8 cellular contexts compared by ENCODE assay signal in the genomic region with DNA sequence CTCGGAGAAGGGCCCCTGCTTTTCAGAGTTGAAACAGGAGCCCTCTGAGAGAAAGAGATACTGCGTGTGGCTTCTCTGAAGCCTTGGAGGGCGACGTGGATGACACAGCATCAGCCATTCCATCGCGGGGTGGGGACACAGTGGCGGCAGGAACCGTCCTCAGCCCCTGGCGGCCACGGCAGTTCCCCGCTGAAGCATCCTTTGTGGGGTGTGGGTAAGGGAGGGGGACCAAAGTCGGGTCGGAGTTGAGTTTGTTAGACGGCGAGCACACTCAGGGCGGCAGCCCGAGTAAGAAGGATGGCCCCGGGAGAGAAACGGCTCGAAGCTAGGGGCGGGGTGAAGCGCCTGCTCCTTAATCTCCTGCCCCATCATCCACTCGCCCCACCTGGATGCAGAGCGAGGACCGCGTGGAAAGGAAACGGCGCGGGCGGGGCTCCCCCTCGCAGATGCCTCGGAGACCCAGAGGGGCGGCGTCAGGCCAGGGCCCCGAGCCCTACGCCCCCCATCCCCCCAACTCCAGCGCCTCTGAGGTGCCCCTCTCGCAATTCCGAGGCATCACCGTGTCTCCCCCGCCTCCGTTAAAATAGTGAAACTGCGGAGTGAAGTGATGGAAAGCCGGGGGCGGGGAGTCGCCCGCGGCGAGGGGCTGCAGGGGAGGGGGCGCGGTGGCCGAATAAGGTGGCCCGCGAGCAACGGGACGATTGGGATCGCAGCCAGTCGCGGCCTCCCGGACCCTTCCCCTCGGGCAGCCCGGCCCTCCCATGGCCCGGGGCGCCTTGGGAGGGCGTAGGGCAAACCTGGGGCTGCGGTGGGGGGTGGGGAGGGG. TPM values are rescaled to one million over a fixed set of nuclear protein-coding genes. Genes with fewer than 3 reads are reported as not detected.
DNase-seq lines count a peak whose midpoint lies in the region; ATAC-seq and TF ChIP-seq lines count a peak whose summit lies in the region.

No MANE protein-coding gene starts in this region.

- H3K9me3 ChIP-seq in iPS DF 6.9 (ENCODE audit: control insufficient read depth, insufficient read depth, low read length), result no peaks in the 10 kb centered on the region

- no peaks in the 10 kb centered on the region for H3K9me3 Mint-ChIP-seq in activated naive CD8-positive, alpha-beta T cell treated with anti-CD3 and anti-CD28 coated beads, Interleukin-2, amount 10 ng/mL, durations not matched to agents 7 days and 5 days

- H3K4me3 Mint-ChIP-seq in activated naive CD8-positive, alpha-beta T cell treated with anti-CD3 and anti-CD28 coated beads, Interleukin-2, amount 10 ng/mL, durations not matched to agents 7 days and 5 days, result peak overlapping the region; percentile 91

- H3K27me3 Mint-ChIP-seq in activated naive CD8-positive, alpha-beta T cell treated with anti-CD3 and anti-CD28 coated beads, Interleukin-2, amount 10 ng/mL, durations not matched to agents 7 days and 5 days, result no peaks in the 10 kb centered on the region

- peak; percentile 51 for DNase-seq in NCI-H748 (lab: John Stamatoyannopoulos, UW; ENCODE audit: unreplicated experiment)
- no peak for DNase-seq in NCI-H748 treated with DMSO at 0.1 percent for 48 hours (lab: John Stamatoyannopoulos, UW)
- DNase-seq in activated naive CD8-positive, alpha-beta T cell treated with anti-CD3 and anti-CD28 coated beads, Interleukin-2, amount 10 ng/mL, durations not matched to agents 7 days and 5 days, result peak; percentile 74
- DNase-seq in iPS DF 6.9 (ENCODE audit: low read depth, low spot score), result no peak
- peak; percentile 45 to 54 (median 52) for DNase-seq in stimulated activated CD4-positive, alpha-beta T cell treated with anti-CD3 and anti-CD28 coated beads, Interleukin-12 subunit alpha, Interleukin-12 subunit beta, amount 100 ng/mL, for 48 hours (ENCODE audit: low read depth in 2 of 3, low spot score in 1 of 3)
- no peak for DNase-seq in posterior vena cava (ENCODE audit: low spot score)

- peaks cover 29% of the 10 kb centered on the region for H3K4me1 Mint-ChIP-seq in activated naive CD8-positive, alpha-beta T cell treated with anti-CD3 and anti-CD28 coated beads, Interleukin-2, amount 10 ng/mL, durations not matched to agents 7 days and 5 days

- intact Hi-C loops in posterior vena cava (cut with DNase I), result loop anchor here in 1 of 2 donors (10.0 kb wide), 1 partner anchor 138 kb away; no protein-coding TSS in a partner anchor

- ATAC-seq in HG03025 (IDR thresholded peaks at IDR 0.05; ENCODE audit: low FRiP score, unreplicated experiment) (peak; percentile 33), SK-N-SH treated with all-trans-retinoic acid at 6 μM for 48 hours (peak; percentile 35)
- ATAC-seq in activated naive CD8-positive, alpha-beta T cell treated with anti-CD3 and anti-CD28 coated beads, Interleukin-2, amount 10 ng/mL, durations not matched to agents 7 days and 5 days (ENCODE audit: low read depth), result peak; percentile 48

- H3K27me3 ChIP-seq in iPS DF 6.9 (ENCODE audit: control insufficient read depth, insufficient read depth, low read length), result no peaks in the 10 kb centered on the region

- WGBS in iPS DF 6.9 (ENCODE audit: insufficient coverage, insufficient read length), result no CpG with 5 or more reads among the region's 66 CpGs

- H3K27ac Mint-ChIP-seq in activated naive CD8-positive, alpha-beta T cell treated with anti-CD3 and anti-CD28 coated beads, Interleukin-2, amount 10 ng/mL, durations not matched to agents 7 days and 5 days, result peak overlapping the region; percentile 97

- H3K4me1 ChIP-seq in iPS DF 6.9 (ENCODE audit: control insufficient read depth, insufficient read depth, low read length), result no peaks in the 10 kb centered on the region

- POLR2A ChIA-PET in activated naive CD8-positive, alpha-beta T cell treated with anti-CD3 and anti-CD28 coated beads, Interleukin-2, amount 10 ng/mL, durations not matched to agents 7 days and 5 days (lab: Charles Lee), result interaction anchor here (0.6 to 4.7 kb wide), 6 partner anchors 9 to 383 kb away, joined by 3 to 45 read pairs (median 7); no protein-coding TSS in a partner anchor

- H3K4me3 ChIP-seq in iPS DF 6.9 (ENCODE audit: low read length), result peak overlapping the region; percentile 79; the same call in 1 of the 2 replicates

- no peaks in the 10 kb centered on the region for H3K36me3 Mint-ChIP-seq in activated naive CD8-positive, alpha-beta T cell treated with anti-CD3 and anti-CD28 coated beads, Interleukin-2, amount 10 ng/mL, durations not matched to agents 7 days and 5 days

- no peaks in the 10 kb centered on the region for H3K36me3 ChIP-seq in iPS DF 6.9 (ENCODE audit: control insufficient read depth, insufficient read depth, low read length)

- no peak overlapping the region for H3K27ac ChIP-seq in iPS DF 6.9 (ENCODE audit: low read length)

TF ChIP-seq in SK-N-SH treated with all-trans-retinoic acid at 6 μM for 48 hours, 23 proteins besides CTCF, POLR2A, EP300 and RAD21:
- TF ChIP-seq ZC3H10 (CRISPR knock-in tag; IDR thresholded peaks at IDR 0.05) (no peak), ESRRG (CRISPR knock-in tag; IDR thresholded peaks at IDR 0.05) (no peak), ZNF8 (CRISPR knock-in tag; IDR thresholded peaks at IDR 0.05) (no peak), OSR1 (CRISPR knock-in tag; IDR thresholded peaks at IDR 0.05) (no peak), RARB (CRISPR knock-in tag; IDR thresholded peaks at IDR 0.05) (no peak), TOX (CRISPR knock-in tag; IDR thresholded peaks at IDR 0.05; ENCODE audit: borderline replicate concordance) (no peak), BACH2 (CRISPR knock-in tag; IDR thresholded peaks at IDR 0.05; ENCODE audit: borderline replicate concordance) (no peak)
- TF ChIP-seq, protein P1, sequence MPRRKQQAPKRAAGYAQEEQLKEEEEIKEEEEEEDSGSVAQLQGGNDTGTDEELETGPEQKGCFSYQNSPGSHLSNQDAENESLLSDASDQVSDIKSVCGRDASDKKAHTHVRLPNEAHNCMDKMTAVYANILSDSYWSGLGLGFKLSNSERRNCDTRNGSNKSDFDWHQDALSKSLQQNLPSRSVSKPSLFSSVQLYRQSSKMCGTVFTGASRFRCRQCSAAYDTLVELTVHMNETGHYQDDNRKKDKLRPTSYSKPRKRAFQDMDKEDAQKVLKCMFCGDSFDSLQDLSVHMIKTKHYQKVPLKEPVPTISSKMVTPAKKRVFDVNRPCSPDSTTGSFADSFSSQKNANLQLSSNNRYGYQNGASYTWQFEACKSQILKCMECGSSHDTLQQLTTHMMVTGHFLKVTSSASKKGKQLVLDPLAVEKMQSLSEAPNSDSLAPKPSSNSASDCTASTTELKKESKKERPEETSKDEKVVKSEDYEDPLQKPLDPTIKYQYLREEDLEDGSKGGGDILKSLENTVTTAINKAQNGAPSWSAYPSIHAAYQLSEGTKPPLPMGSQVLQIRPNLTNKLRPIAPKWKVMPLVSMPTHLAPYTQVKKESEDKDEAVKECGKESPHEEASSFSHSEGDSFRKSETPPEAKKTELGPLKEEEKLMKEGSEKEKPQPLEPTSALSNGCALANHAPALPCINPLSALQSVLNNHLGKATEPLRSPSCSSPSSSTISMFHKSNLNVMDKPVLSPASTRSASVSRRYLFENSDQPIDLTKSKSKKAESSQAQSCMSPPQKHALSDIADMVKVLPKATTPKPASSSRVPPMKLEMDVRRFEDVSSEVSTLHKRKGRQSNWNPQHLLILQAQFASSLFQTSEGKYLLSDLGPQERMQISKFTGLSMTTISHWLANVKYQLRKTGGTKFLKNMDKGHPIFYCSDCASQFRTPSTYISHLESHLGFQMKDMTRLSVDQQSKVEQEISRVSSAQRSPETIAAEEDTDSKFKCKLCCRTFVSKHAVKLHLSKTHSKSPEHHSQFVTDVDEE (CRISPR knock-in tag; IDR thresholded peaks at IDR 0.05), result no peak

RNA-seq across cellular contexts. Expression of a gene that starts 0.8 kb away (rescaled TPM):
- 10 to 100 TPM; 37.0 to 39.1 TPM for total RNA-seq in activated naive CD8-positive, alpha-beta T cell treated with anti-CD3 and anti-CD28 coated beads, Interleukin-2, amount 10 ng/mL, durations not matched to agents 7 days and 5 days
- 10 to 100 TPM; 28.8 to 31.8 TPM for total RNA-seq in posterior vena cava

Comparison
In these comparisons a context has a peak if more than half of its experiments do, and no peak if none do; other contexts are left out.
1. DNase-seq: peak in NCI-H748 (single experiment), activated naive CD8-positive, alpha-beta T cell treated with anti-CD3 and anti-CD28 coated beads, Interleukin-2, amount 10 ng/mL, durations not matched to agents 7 days and 5 days (single experiment) and stimulated activated CD4-positive, alpha-beta T cell treated with anti-CD3 and anti-CD28 coated beads, Interleukin-12 subunit alpha, Interleukin-12 subunit beta, amount 100 ng/mL, for 48 hours (3 of 3); none in NCI-H748 treated with DMSO at 0.1 percent for 48 hours (single experiment), iPS DF 6.9 (single experiment) and posterior vena cava (single experiment).
2. Peak in every context shown above with its lines, with median percentiles within 50 percentile points of each other: ATAC-seq.